ENCODE assay signal across 1 cellular context in genomic region chr7:74653686-74654181, GRCh38.
A peak's percentile ranks its signal among the peaks of the same experiment; 100 is the strongest.
TF ChIP-seq lines count a peak whose summit lies in the region.

No MANE protein-coding gene starts in this region.

TF ChIP-seq in HepG2, 621 proteins besides CTCF, POLR2A, EP300 and RAD21 (continued from another document and continues in another):
- TF ChIP-seq ZNF597 (CRISPR knock-in tag; IDR thresholded peaks at IDR 0.05), result no peak
- TF ChIP-seq ZNF460 (CRISPR knock-in tag; IDR thresholded peaks at IDR 0.05; ENCODE audit: borderline replicate concordance), result peak; percentile 52; the same call in 1 of the 2 replicates
- TF ChIP-seq ZBTB39 (CRISPR knock-in tag; IDR thresholded peaks at IDR 0.05), result no peak
- TF ChIP-seq HBP1 (CRISPR knock-in tag; IDR thresholded peaks at IDR 0.05; ENCODE audit: low read depth), result no peak
- no peak for TF ChIP-seq SRSF4 (IDR thresholded peaks at IDR 0.05; ENCODE audit: low read depth, low read length, poor library complexity, severe bottlenecking)
- peak; percentile 79; the same call in 1 of the 2 replicates for TF ChIP-seq ZNF33B (CRISPR knock-in tag; IDR thresholded peaks at IDR 0.05)
- TF ChIP-seq ZBTB38 (CRISPR knock-in tag; IDR thresholded peaks at IDR 0.05), result peak; percentile 73
- no peak for TF ChIP-seq EZH2 (conservative IDR thresholded peaks at IDR 0.05; ENCODE audit: low read depth, low read length)
- TF ChIP-seq CEBPG (CRISPR knock-in tag; IDR thresholded peaks at IDR 0.05), result peak; percentile 33
- TF ChIP-seq ZBTB25 (CRISPR knock-in tag; IDR thresholded peaks at IDR 0.05), result 0 out of 2 replicates have a peak, but pooled peaks have one; percentile 61
- TF ChIP-seq ZSCAN25 (CRISPR knock-in tag; IDR thresholded peaks at IDR 0.05), result peak; percentile 64; the same call in 1 of the 2 replicates
- 0 out of 2 replicates have a peak, but pooled peaks have one; percentile 32 for TF ChIP-seq HINFP (CRISPR knock-in tag; IDR thresholded peaks at IDR 0.05; ENCODE audit: low read depth)
- TF ChIP-seq ZNF577 (CRISPR knock-in tag; IDR thresholded peaks at IDR 0.05; ENCODE audit: borderline replicate concordance, low read depth), result no peak
- TF ChIP-seq ZNF136 (CRISPR knock-in tag; IDR thresholded peaks at IDR 0.05; ENCODE audit: low read depth), result 0 out of 2 replicates have a peak, but pooled peaks have one; percentile 87
- peak; percentile 91 for TF ChIP-seq ZNF710 (CRISPR knock-in tag; IDR thresholded peaks at IDR 0.05; ENCODE audit: borderline replicate concordance)
- peak; percentile 73; the same call in 1 of the 2 replicates for TF ChIP-seq AHDC1 (CRISPR knock-in tag; IDR thresholded peaks at IDR 0.05; ENCODE audit: borderline replicate concordance)
- TF ChIP-seq ZNF180 (CRISPR knock-in tag; IDR thresholded peaks at IDR 0.05; ENCODE audit: borderline replicate concordance, low read depth), result no peak
- TF ChIP-seq SMAD3 (CRISPR knock-in tag; IDR thresholded peaks at IDR 0.05), result 0 out of 2 replicates have a peak, but pooled peaks have one; percentile 52
- 0 out of 2 replicates have a peak, but pooled peaks have one; percentile 59 for TF ChIP-seq GFI1 (CRISPR knock-in tag; IDR thresholded peaks at IDR 0.05; ENCODE audit: borderline replicate concordance)
- TF ChIP-seq ZNF260 (CRISPR knock-in tag; IDR thresholded peaks at IDR 0.05; ENCODE audit: borderline replicate concordance, low read depth), result no peak
- TF ChIP-seq TBX2 (CRISPR knock-in tag; IDR thresholded peaks at IDR 0.05; ENCODE audit: borderline replicate concordance), result peak; percentile 68; the same call in 1 of the 2 replicates
- no peak for TF ChIP-seq ZNF225 (CRISPR knock-in tag; IDR thresholded peaks at IDR 0.05)
- TF ChIP-seq RFX3 (CRISPR knock-in tag; IDR thresholded peaks at IDR 0.05), result 0 out of 2 replicates have a peak, but pooled peaks have one; percentile 7
- TF ChIP-seq GLI4 (CRISPR knock-in tag; IDR thresholded peaks at IDR 0.05; ENCODE audit: borderline replicate concordance), result no peak
- no peak for TF ChIP-seq AKAP8 (CRISPR knock-in tag; IDR thresholded peaks at IDR 0.05)
- TF ChIP-seq MXI1 (IDR thresholded peaks at IDR 0.05; ENCODE audit: borderline replicate concordance, low read depth, low read length), result peak; percentile 54; the same call in 1 of the 3 replicates
- peak; percentile 73; the same call in 1 of the 2 replicates for TF ChIP-seq ZNF501 (CRISPR knock-in tag; IDR thresholded peaks at IDR 0.05)
- TF ChIP-seq POGZ (CRISPR knock-in tag; IDR thresholded peaks at IDR 0.05), result peak; percentile 86
- TF ChIP-seq ISX (CRISPR knock-in tag; conservative IDR thresholded peaks at IDR 0.05), result no peak
- peak; percentile 87 for TF ChIP-seq ZNF503 (CRISPR knock-in tag; IDR thresholded peaks at IDR 0.05)
- TF ChIP-seq ISL2 (CRISPR knock-in tag; IDR thresholded peaks at IDR 0.05), result peak; percentile 81
- peak; percentile 62; the same call in 1 of the 2 replicates for TF ChIP-seq KDM6A (CRISPR knock-in tag; IDR thresholded peaks at IDR 0.05; ENCODE audit: low read depth)
- TF ChIP-seq ERF (CRISPR knock-in tag; IDR thresholded peaks at IDR 0.05), result peak; percentile 25; the same call in 1 of the 2 replicates
- 0 out of 2 replicates have a peak, but pooled peaks have one; percentile 47 for TF ChIP-seq ZNF510 (CRISPR knock-in tag; IDR thresholded peaks at IDR 0.05; ENCODE audit: low read depth)
- 0 out of 2 replicates have a peak, but pooled peaks have one; percentile 43 for TF ChIP-seq IRF9 (CRISPR knock-in tag; IDR thresholded peaks at IDR 0.05; ENCODE audit: borderline replicate concordance)
- peak; percentile 85 for TF ChIP-seq ZNF770 (CRISPR knock-in tag; IDR thresholded peaks at IDR 0.05)
- TF ChIP-seq ZNF772 (CRISPR knock-in tag; IDR thresholded peaks at IDR 0.05), result 0 out of 2 replicates have a peak, but pooled peaks have one; percentile 55
